24 cellular contexts compared by ENCODE assay signal in the genomic region with DNA sequence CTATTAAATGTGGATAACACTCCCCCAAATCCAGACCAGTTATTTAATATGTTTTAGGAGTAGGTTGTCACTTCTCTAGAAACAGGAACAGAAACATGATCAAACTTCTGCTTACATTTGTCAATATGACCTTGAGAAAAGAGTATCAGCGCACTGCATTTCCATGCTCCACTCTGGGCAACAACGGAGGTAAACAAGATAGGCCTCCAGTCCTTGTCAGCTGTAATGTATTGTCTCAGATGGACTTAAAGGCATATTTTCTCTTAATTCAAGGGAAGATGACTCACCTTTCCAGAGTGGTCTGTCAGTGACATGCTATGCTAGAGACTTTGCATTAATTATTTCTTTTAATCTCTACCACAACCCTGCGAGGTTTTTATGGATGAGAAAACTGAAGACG. TPM values are rescaled to one million over a fixed set of nuclear protein-coding genes. Genes with fewer than 3 reads are reported as not detected.
DNase-seq lines count a peak whose midpoint lies in the region; ATAC-seq and TF ChIP-seq lines count a peak whose summit lies in the region.
"Had no signal": no experiment of that assay in that cellular context is flagged by ENCODE, and none has a peak within 500 bp of the region (broad histone marks: within the 10 kb centered on the region; RNA-seq: fewer than 3 reads in every experiment).

No MANE protein-coding gene starts in this region.

- no peak overlapping the region for H2AFZ ChIP-seq in smooth muscle cell (ENCODE audit: low read depth)

- H3K27me3 ChIP-seq in RWPE2 (ENCODE audit: insufficient read depth, poor library complexity, severe bottlenecking) (no peaks in the 10 kb centered on the region), smooth muscle cell (ENCODE audit: low read depth) (no peaks in the 10 kb centered on the region)
- H3K27me3 ChIP-seq: BLaER1, esophagus muscularis mucosa, gastrocnemius medialis, SJCRH30, uterus had no signal

- H3K9me3 ChIP-seq in RWPE2 (ENCODE audit: severe bottlenecking) (no peaks in the 10 kb centered on the region), smooth muscle cell (replicated peaks; ENCODE audit: low read depth) (no peaks in the 10 kb centered on the region)
- H3K9me3 ChIP-seq: BLaER1, esophagus muscularis mucosa, gastrocnemius medialis, SJCRH30, uterus had no signal

- H3K36me3 ChIP-seq in RWPE2 (ENCODE audit: low read depth) = no peaks in the 10 kb centered on the region
- no peaks in the 10 kb centered on the region for H3K36me3 ChIP-seq in smooth muscle cell (ENCODE audit: low read depth)
- H3K36me3 ChIP-seq: BLaER1, esophagus muscularis mucosa, gastrocnemius medialis, SJCRH30, uterus had no signal

- TF ChIP-seq CTCF in RWPE2 (IDR thresholded peaks at IDR 0.05; ENCODE audit: poor library complexity, severe bottlenecking) = no peak
- TF ChIP-seq CTCF in progenitor cell of endocrine pancreas (IDR thresholded peaks at IDR 0.05; ENCODE audit: unreplicated experiment) = no peak
- TF ChIP-seq CTCF in smooth muscle cell (IDR thresholded peaks at IDR 0.05; ENCODE audit: borderline replicate concordance, insufficient read depth, poor library complexity, severe bottlenecking) = no peak

- DNase-seq in NCI-H82 (lab: John Stamatoyannopoulos, UW) = peak; percentile 15
- no peak for DNase-seq in NCI-H82 treated with DMSO at 0.1 percent for 48 hours (lab: John Stamatoyannopoulos, UW; ENCODE audit: unreplicated experiment)
- no peak for DNase-seq in RWPE2 (ENCODE audit: low spot score)
- peak; percentile 29 for DNase-seq in dermis blood vessel endothelial cell
- no peak for DNase-seq in progenitor cell of endocrine pancreas (ENCODE audit: low spot score, unreplicated experiment)
- DNase-seq in NCI-H2029 treated with DMSO at 0.1 percent for 48 hours (lab: John Stamatoyannopoulos, UW) = no peak
- DNase-seq in stimulated activated CD4-positive, alpha-beta T cell treated with anti-CD3 and anti-CD28 coated beads, Interleukin-1b, Interleukin-23, amount 100 ng/mL, for 48 hours = no peak
- DNase-seq in smooth muscle cell (lab: John Stamatoyannopoulos, UW; ENCODE audit: unreplicated experiment) = no peak
- DNase-seq: activated CD4-positive, alpha-beta memory T cell treated with anti-CD3 and anti-CD28 coated beads, Interleukin-2, amount 10 ng/mL, durations not matched to agents 7 days and 5 days; activated naive CD4-positive, alpha-beta T cell; effector CD8-positive, alpha-beta T cell; gastrocnemius medialis; kidney; mammary epithelial cell; NCI-H1092 treated with DMSO at 0.1 percent for 48 hours; NCI-H2081; right cardiac atrium; SJCRH30; substantia nigra; T-helper 2 cell; uterus had no signal

- no peaks in the 10 kb centered on the region for H3K27me3 Mint-ChIP-seq in progenitor cell of endocrine pancreas
- H3K27me3 Mint-ChIP-seq: activated CD4-positive, alpha-beta memory T cell treated with anti-CD3 and anti-CD28 coated beads, Interleukin-2, amount 10 ng/mL, durations not matched to agents 7 days and 5 days had no signal

- 68% methylated on average over 4 of the region's 4 CpGs for WGBS in smooth muscle cell (ENCODE audit: low lambda C conversion rate)

- H3K27ac Mint-ChIP-seq in progenitor cell of endocrine pancreas = peak overlapping the region; percentile 21
- H3K27ac Mint-ChIP-seq: activated CD4-positive, alpha-beta memory T cell treated with anti-CD3 and anti-CD28 coated beads, Interleukin-2, amount 10 ng/mL, durations not matched to agents 7 days and 5 days; WTC11 had no signal

- H3K9me3 Mint-ChIP-seq in progenitor cell of endocrine pancreas (ENCODE audit: low read depth) = peaks cover 6% of the 10 kb centered on the region
- H3K9me3 Mint-ChIP-seq: activated CD4-positive, alpha-beta memory T cell treated with anti-CD3 and anti-CD28 coated beads, Interleukin-2, amount 10 ng/mL, durations not matched to agents 7 days and 5 days had no signal

- no peaks in the 10 kb centered on the region for H4K20me1 ChIP-seq in smooth muscle cell (ENCODE audit: low read depth)
- H4K20me1 ChIP-seq: BLaER1 had no signal

- H3K4me1 ChIP-seq in RWPE2 (ENCODE audit: insufficient read depth, poor library complexity, severe bottlenecking) (peaks cover 16% of the 10 kb centered on the region), smooth muscle cell (ENCODE audit: low read depth) (peaks cover 5% of the 10 kb centered on the region)
- H3K4me1 ChIP-seq: BLaER1, uterus had no signal

- H3K27ac ChIP-seq in RWPE2 (ENCODE audit: poor library complexity, severe bottlenecking) (no peak overlapping the region), smooth muscle cell (ENCODE audit: low read depth) (no peak overlapping the region)
- H3K27ac ChIP-seq: BLaER1, esophagus muscularis mucosa, gastrocnemius medialis, SJCRH30 had no signal

- H3K4me2 ChIP-seq in smooth muscle cell = no peak overlapping the region
- H3K4me2 ChIP-seq: BLaER1 had no signal

- no peaks in the 10 kb centered on the region for H3F3A ChIP-seq in smooth muscle cell (ENCODE audit: low read depth)

- H3K4me3 ChIP-seq in RWPE2 (ENCODE audit: severe bottlenecking) (no peak overlapping the region), smooth muscle cell (no peak overlapping the region)
- H3K4me3 ChIP-seq: BLaER1, esophagus muscularis mucosa, gastrocnemius medialis, SJCRH30, uterus had no signal

- H3K4me1 Mint-ChIP-seq in progenitor cell of endocrine pancreas (ENCODE audit: low read depth) = peaks cover 8% of the 10 kb centered on the region
- H3K4me1 Mint-ChIP-seq: activated CD4-positive, alpha-beta memory T cell treated with anti-CD3 and anti-CD28 coated beads, Interleukin-2, amount 10 ng/mL, durations not matched to agents 7 days and 5 days had no signal

- H3K79me2 ChIP-seq in smooth muscle cell (ENCODE audit: low read depth) = no peaks in the 10 kb centered on the region

- 0 out of 3 replicates have a peak, but pooled peaks have one; percentile 7 for ATAC-seq in RWPE2 (ENCODE audit: low read depth)
- ATAC-seq: gastrocnemius medialis, right cardiac atrium, WTC11 had no signal

- H3K4me3 Mint-ChIP-seq in progenitor cell of endocrine pancreas (ENCODE audit: low read depth) = no peak overlapping the region
- H3K4me3 Mint-ChIP-seq: activated CD4-positive, alpha-beta memory T cell treated with anti-CD3 and anti-CD28 coated beads, Interleukin-2, amount 10 ng/mL, durations not matched to agents 7 days and 5 days; WTC11 had no signal

- peaks cover 1% of the 10 kb centered on the region for H3K36me3 Mint-ChIP-seq in progenitor cell of endocrine pancreas (ENCODE audit: insufficient read depth)
- H3K36me3 Mint-ChIP-seq: WTC11 had no signal

- H3K9ac ChIP-seq in smooth muscle cell (ENCODE audit: low read depth) = no peak overlapping the region
- H3K9ac ChIP-seq: BLaER1 had no signal

RNA-seq across cellular contexts. Expression of gene TCF12, which starts 51.6 kb away (rescaled TPM):
- total RNA-seq in dermis blood vessel endothelial cell (78.5 and 111 TPM in 2 replicates), progenitor cell of endocrine pancreas (164 and 167 TPM in 2 replicates), smooth muscle cell (136 and 302 TPM in 2 replicates)
- polyA plus RNA-seq in smooth muscle cell = 50.3 and 54.1 TPM in 2 replicates

Comparison
In these comparisons a context has a peak if more than half of its experiments do, and no peak if none do; other contexts are left out.
1. DNase-seq: peak in NCI-H82 (single experiment) and dermis blood vessel endothelial cell (single experiment); none in NCI-H82 treated with DMSO at 0.1 percent for 48 hours (single experiment), RWPE2 (single experiment), progenitor cell of endocrine pancreas (single experiment), NCI-H2029 treated with DMSO at 0.1 percent for 48 hours (single experiment), stimulated activated CD4-positive, alpha-beta T cell treated with anti-CD3 and anti-CD28 coated beads, Interleukin-1b, Interleukin-23, amount 100 ng/mL, for 48 hours (single experiment) and smooth muscle cell (single experiment).